Comparison of ENCODE assay signal across 38 cellular contexts in the genomic region with DNA sequence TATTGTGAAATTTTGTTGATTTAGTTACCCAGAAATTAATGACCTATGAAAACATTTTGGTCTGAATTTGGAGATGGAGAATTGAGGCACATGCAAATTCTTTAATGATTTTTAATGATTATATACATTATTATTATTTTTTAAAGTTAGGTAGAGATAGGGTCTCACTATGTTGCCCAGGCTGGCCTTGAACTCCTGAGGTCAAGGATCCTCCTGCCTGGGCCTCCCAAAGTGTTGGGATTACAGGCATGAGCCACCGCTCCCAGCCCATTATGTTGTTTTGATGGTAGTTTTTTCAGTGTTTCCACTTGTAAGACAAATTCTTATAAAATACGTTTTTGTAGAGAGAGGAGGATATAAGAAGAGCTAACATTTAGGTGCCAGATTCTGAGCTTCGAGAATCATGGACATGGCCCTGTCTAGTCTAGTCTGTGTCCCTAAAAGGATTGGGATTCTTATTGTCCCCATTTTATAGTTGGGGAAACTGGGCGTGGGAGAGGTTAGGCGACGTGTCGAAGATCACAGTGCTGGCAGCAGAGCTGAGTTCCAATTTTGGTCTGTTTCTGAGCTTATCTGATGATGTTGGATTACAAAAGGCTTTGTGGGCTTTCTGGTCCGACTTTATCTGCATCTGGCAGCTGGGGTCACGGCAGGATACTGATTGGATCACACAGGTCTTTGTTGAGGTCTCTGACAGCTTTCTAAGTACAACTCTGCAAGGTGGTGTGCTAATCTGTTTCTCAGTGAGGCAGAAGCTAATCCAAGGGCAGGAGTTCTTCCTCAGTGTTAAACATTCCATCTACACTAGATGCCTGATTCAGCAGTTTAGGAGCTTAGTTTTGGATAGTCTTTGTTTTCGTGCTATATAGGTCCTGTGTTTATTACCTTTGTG. TPM values are rescaled to one million over a fixed set of nuclear protein-coding genes. Genes with fewer than 3 reads are reported as not detected.
A peak's percentile ranks its signal among the peaks of the same experiment; 100 is the strongest.
DNase-seq lines count a peak whose midpoint lies in the region; ATAC-seq, FAIRE-seq and TF ChIP-seq lines count a peak whose summit lies in the region.
"Had no signal": no experiment of that assay in that cellular context is flagged by ENCODE, and none has a peak within 500 bp of the region (broad histone marks: within the 10 kb centered on the region; RNA-seq: fewer than 3 reads in every experiment).

No MANE protein-coding gene starts in this region.

- FAIRE-seq in small intestine (lab: Jason Lieb, UNC), result no peak
- FAIRE-seq: G401.6, pancreas, urothelium cell line had no signal

- H3K27me3 ChIP-seq in neural progenitor cell (no peaks in the 10 kb centered on the region), small intestine (ENCODE audit: control insufficient read depth in 2 of 2, insufficient read depth in 2 of 2, low read length in 2 of 2) (no peaks in the 10 kb centered on the region)
- H3K27me3 ChIP-seq: foreskin keratinocyte, pancreas had no signal

- H3K27ac ChIP-seq in neural progenitor cell (no peak overlapping the region), small intestine (ENCODE audit: low read depth in 1 of 2, low read length in 1 of 2) (no peak overlapping the region)
- H3K27ac ChIP-seq: foreskin keratinocyte, pancreas, SK-N-MC had no signal

- no peak overlapping the region for H3K4me3 ChIP-seq in neural progenitor cell
- H3K4me3 ChIP-seq in small intestine (ENCODE audit: low read depth in 1 of 2, low read length in 2 of 2), result no peak overlapping the region
- H3K4me3 ChIP-seq: mucosa of descending colon, pancreas, SK-N-MC had no signal

- peak overlapping the region; percentile 6 for H3K27ac Mint-ChIP-seq in activated naive CD8-positive, alpha-beta T cell
- no peak overlapping the region for H3K27ac Mint-ChIP-seq in activated naive CD8-positive, alpha-beta T cell treated with anti-CD3 and anti-CD28 coated beads for 36 hours
- H3K27ac Mint-ChIP-seq in activated T-helper 17 cell treated with anti-CD3 and anti-CD28 coated beads, Interleukin-2, amount 50 U/mL, for 72 hours, result peak overlapping the region; percentile 39
- H3K27ac Mint-ChIP-seq in neural progenitor cell, result peak overlapping the region; percentile 27
- H3K27ac Mint-ChIP-seq: activated CD8-positive, alpha-beta T cell treated with anti-CD3 and anti-CD28 coated beads, Interleukin-2, amount 10 ng/mL, durations not matched to agents 7 days and 5 days; activated naive CD8-positive, alpha-beta T cell treated with anti-CD3 and anti-CD28 coated beads, Interleukin-2, amount 50 U/mL, for 24 hours; nephron progenitor cell had no signal

- ATAC-seq in activated T-helper 17 cell treated with anti-CD3 and anti-CD28 coated beads, Interleukin-2, amount 50 U/mL, for 72 hours (replicated peaks), result no peak
- ATAC-seq: activated CD4-positive, CD25-positive, alpha-beta regulatory T cell treated with anti-CD3 and anti-CD28 coated beads, Interleukin-2, amount 50 U/mL, for 24 hours; activated CD8-positive, alpha-beta T cell treated with anti-CD3 and anti-CD28 coated beads, Interleukin-2, amount 10 ng/mL, durations not matched to agents 7 days and 5 days; activated naive CD8-positive, alpha-beta T cell treated with anti-CD3 and anti-CD28 coated beads, Interleukin-2, amount 50 U/mL, for 24 hours; foreskin keratinocyte; left lobe of liver; mucosa of descending colon; pancreas; right cardiac atrium had no signal

- no peaks in the 10 kb centered on the region for H3K27me3 Mint-ChIP-seq in activated naive CD8-positive, alpha-beta T cell
- H3K27me3 Mint-ChIP-seq in activated naive CD8-positive, alpha-beta T cell treated with anti-CD3 and anti-CD28 coated beads for 36 hours, result no peaks in the 10 kb centered on the region
- no peaks in the 10 kb centered on the region for H3K27me3 Mint-ChIP-seq in activated T-helper 17 cell treated with anti-CD3 and anti-CD28 coated beads, Interleukin-2, amount 50 U/mL, for 72 hours
- peaks cover 2% of the 10 kb centered on the region for H3K27me3 Mint-ChIP-seq in neural progenitor cell (ENCODE audit: insufficient read depth, low read depth)
- H3K27me3 Mint-ChIP-seq: activated naive CD8-positive, alpha-beta T cell treated with anti-CD3 and anti-CD28 coated beads, Interleukin-2, amount 50 U/mL, for 24 hours; brain; CD4-positive, alpha-beta memory T cell had no signal

- H3K4me1 Mint-ChIP-seq in activated naive CD8-positive, alpha-beta T cell (ENCODE audit: low read depth), result peaks cover 7% of the 10 kb centered on the region
- H3K4me1 Mint-ChIP-seq in activated naive CD8-positive, alpha-beta T cell treated with anti-CD3 and anti-CD28 coated beads for 36 hours, result no peaks in the 10 kb centered on the region
- H3K4me1 Mint-ChIP-seq in activated T-helper 17 cell treated with anti-CD3 and anti-CD28 coated beads, Interleukin-2, amount 50 U/mL, for 72 hours, result no peaks in the 10 kb centered on the region
- peaks cover 14% of the 10 kb centered on the region for H3K4me1 Mint-ChIP-seq in neural progenitor cell
- H3K4me1 Mint-ChIP-seq: activated naive CD8-positive, alpha-beta T cell treated with anti-CD3 and anti-CD28 coated beads, Interleukin-2, amount 50 U/mL, for 24 hours; brain; nephron progenitor cell had no signal

- no peaks in the 10 kb centered on the region for H3K79me2 ChIP-seq in neural progenitor cell (ENCODE audit: low read depth)

- no peak overlapping the region for H3K4me3 Mint-ChIP-seq in activated naive CD8-positive, alpha-beta T cell
- no peak overlapping the region for H3K4me3 Mint-ChIP-seq in activated naive CD8-positive, alpha-beta T cell treated with anti-CD3 and anti-CD28 coated beads for 36 hours
- no peak overlapping the region for H3K4me3 Mint-ChIP-seq in activated T-helper 17 cell treated with anti-CD3 and anti-CD28 coated beads, Interleukin-2, amount 50 U/mL, for 72 hours
- no peak overlapping the region for H3K4me3 Mint-ChIP-seq in neural progenitor cell
- H3K4me3 Mint-ChIP-seq: activated CD8-positive, alpha-beta T cell treated with anti-CD3 and anti-CD28 coated beads, Interleukin-2, amount 10 ng/mL, durations not matched to agents 7 days and 5 days; activated naive CD8-positive, alpha-beta T cell treated with anti-CD3 and anti-CD28 coated beads, Interleukin-2, amount 50 U/mL, for 24 hours; brain; CD4-positive, alpha-beta memory T cell; nephron progenitor cell had no signal

- H3K36me3 Mint-ChIP-seq in activated naive CD8-positive, alpha-beta T cell, result peaks cover 12% of the 10 kb centered on the region
- peaks cover 10% of the 10 kb centered on the region for H3K36me3 Mint-ChIP-seq in activated naive CD8-positive, alpha-beta T cell treated with anti-CD3 and anti-CD28 coated beads for 36 hours
- H3K36me3 Mint-ChIP-seq in activated T-helper 17 cell treated with anti-CD3 and anti-CD28 coated beads, Interleukin-2, amount 50 U/mL, for 72 hours (ENCODE audit: low read depth), result peaks cover 66% of the 10 kb centered on the region
- H3K36me3 Mint-ChIP-seq in neural progenitor cell, result peaks cover 12% of the 10 kb centered on the region

- no peak overlapping the region for H3K9ac ChIP-seq in neural progenitor cell

- no peaks in the 10 kb centered on the region for H3K9me3 Mint-ChIP-seq in activated naive CD8-positive, alpha-beta T cell (ENCODE audit: low read depth)
- no peaks in the 10 kb centered on the region for H3K9me3 Mint-ChIP-seq in activated naive CD8-positive, alpha-beta T cell treated with anti-CD3 and anti-CD28 coated beads for 36 hours
- H3K9me3 Mint-ChIP-seq in activated T-helper 17 cell treated with anti-CD3 and anti-CD28 coated beads, Interleukin-2, amount 50 U/mL, for 72 hours, result no peaks in the 10 kb centered on the region
- H3K9me3 Mint-ChIP-seq in neural progenitor cell, result no peaks in the 10 kb centered on the region
- H3K9me3 Mint-ChIP-seq: activated naive CD8-positive, alpha-beta T cell treated with anti-CD3 and anti-CD28 coated beads, Interleukin-2, amount 50 U/mL, for 24 hours; brain; CD4-positive, alpha-beta memory T cell; nephron progenitor cell had no signal

- no peak overlapping the region for H2AFZ ChIP-seq in neural progenitor cell (replicated peaks)

- TF ChIP-seq CTCF in neural progenitor cell (IDR thresholded peaks at IDR 0.05), result no peak

- H3K36me3 ChIP-seq in neural progenitor cell, result no peaks in the 10 kb centered on the region
- peaks cover 4 to 15% of the 10 kb centered on the region in 2 donors for H3K36me3 ChIP-seq in small intestine (ENCODE audit: control insufficient read depth in 2 of 2, insufficient read depth in 2 of 2, low read length in 2 of 2)

- H3K4me2 ChIP-seq in neural progenitor cell, result peak overlapping the region; percentile 6

- H3K9me3 ChIP-seq in neural progenitor cell (ENCODE audit: low read depth) (no peaks in the 10 kb centered on the region), small intestine (ENCODE audit: control insufficient read depth, low read depth) (no peaks in the 10 kb centered on the region)
- H3K9me3 ChIP-seq: mucosa of descending colon, pancreas had no signal

- H3F3A ChIP-seq in neural progenitor cell (ENCODE audit: low read depth), result peaks cover 22% of the 10 kb centered on the region

- 79 to 81% (median 79%) methylated on average over 10 of the region's 10 CpGs for WGBS in small intestine, 3 donors

- H3K4me1 ChIP-seq in neural progenitor cell (peaks cover 14% of the 10 kb centered on the region), small intestine (ENCODE audit: control insufficient read depth in 2 of 2, insufficient read depth in 1 of 2, low read depth in 1 of 2, low read length in 1 of 2) (no peaks in the 10 kb centered on the region)
- H3K4me1 ChIP-seq: foreskin keratinocyte, pancreas had no signal

- DNase-seq in activated naive CD8-positive, alpha-beta T cell treated with anti-CD3 and anti-CD28 coated beads for 36 hours, result no peak
- DNase-seq in NCI-H82 treated with DMSO at 0.1 percent for 48 hours (lab: John Stamatoyannopoulos, UW; ENCODE audit: unreplicated experiment) (peak; percentile 96), neural progenitor cell (ENCODE audit: low spot score) (peak; percentile 68), small intestine (no peak), EL (no peak), NCI-H2081 treated with DMSO at 0.1 percent for 48 hours (lab: John Stamatoyannopoulos, UW) (no peak)
- DNase-seq: activated CD8-positive, alpha-beta T cell treated with anti-CD3 and anti-CD28 coated beads, Interleukin-2, amount 10 ng/mL, durations not matched to agents 7 days and 5 days; activated effector memory CD4-positive, alpha-beta T cell treated with anti-CD3 and anti-CD28 coated beads, Interleukin-2, amount 50 U/mL, for 16 hours; activated naive CD8-positive, alpha-beta T cell treated with anti-CD3 and anti-CD28 coated beads, Interleukin-2, amount 50 U/mL, for 24 hours; activated T-cell treated with anti-CD3 and anti-CD28 coated beads for 4 hours; AML-193; CD4-positive, alpha-beta memory T cell; DMS153; foreskin keratinocyte; GOT3; mucosa of descending colon; NCI-H446 treated with DMSO at 0.1 percent for 48 hours; nephron progenitor cell; pancreas; right cardiac atrium; stimulated activated CD4-positive, alpha-beta T cell treated with anti-CD3 and anti-CD28 coated beads, Interleukin-12 subunit alpha, Interleukin-12 subunit beta, amount 100 ng/mL, for 4 hours; stimulated activated CD4-positive, alpha-beta T cell treated with anti-CD3 and anti-CD28 coated beads, Interleukin-4, amount 100 ng/mL, for 24 hours; stimulated activated naive CD4-positive, alpha-beta T cell; T-helper 9 cell had no signal

- peaks cover 22% of the 10 kb centered on the region for H4K20me1 ChIP-seq in neural progenitor cell (ENCODE audit: low read depth)

RNA-seq across cellular contexts. Expression of gene WDR88, which starts 7.5 kb away (rescaled TPM):
- under 1 TPM in 1 of 2 experiments, not detected in 1; 0.16 TPM for total RNA-seq in activated naive CD8-positive, alpha-beta T cell treated with anti-CD3 and anti-CD28 coated beads for 36 hours
- total RNA-seq in activated T-helper 17 cell treated with anti-CD3 and anti-CD28 coated beads, Interleukin-2, amount 50 U/mL, for 72 hours, result under 1 TPM in 1 of 2 donors, not detected in 1; 0.58 TPM
- total RNA-seq in neural progenitor cell (ENCODE audit: low replicate concordance), result not detected in 2 replicates
- not detected for polyA plus RNA-seq in small intestine
- total RNA-seq: A172; activated CD8-positive, alpha-beta T cell treated with anti-CD3 and anti-CD28 coated beads, Interleukin-2, amount 10 ng/mL, durations not matched to agents 7 days and 5 days; chondrocyte; foreskin keratinocyte; HT1080; left lobe of liver; mucosa of descending colon; pancreas; right cardiac atrium; RPMI7951; temporal lobe had no signal
- polyA plus RNA-seq: esophagus, foreskin keratinocyte, pancreas, right cardiac atrium had no signal

RNA-seq across cellular contexts. Expression of gene GPATCH1, which starts 43.5 kb away (rescaled TPM):
- 10 to 100 TPM; 10.6 to 11.8 TPM for total RNA-seq in activated naive CD8-positive, alpha-beta T cell treated with anti-CD3 and anti-CD28 coated beads for 36 hours
- total RNA-seq in activated T-helper 17 cell treated with anti-CD3 and anti-CD28 coated beads, Interleukin-2, amount 50 U/mL, for 72 hours, result 10 to 100 TPM; 10.4 to 10.7 TPM
- 6.4 and 7.0 TPM in 2 replicates for total RNA-seq in neural progenitor cell (ENCODE audit: low replicate concordance)
- 1 to 10 TPM; 4.6 to 9.2 (median 8.9) TPM for polyA plus RNA-seq in small intestine

RNA-seq across cellular contexts. Expression of gene RHPN2, which starts 59.8 kb away (rescaled TPM):
- total RNA-seq in activated naive CD8-positive, alpha-beta T cell treated with anti-CD3 and anti-CD28 coated beads for 36 hours, result 1 to 10 TPM; 4.5 to 5.3 TPM
- total RNA-seq in activated T-helper 17 cell treated with anti-CD3 and anti-CD28 coated beads, Interleukin-2, amount 50 U/mL, for 72 hours, result 1 to 10 TPM; 2.3 TPM
- total RNA-seq in neural progenitor cell (ENCODE audit: low replicate concordance), result 27.0 and 28.0 TPM in 2 replicates
- 10 to 100 TPM; 20.7 to 67.6 (median 34.2) TPM for polyA plus RNA-seq in small intestine

Comparison
In these comparisons a context has a peak if more than half of its experiments do, and no peak if none do; other contexts are left out.
1. DNase-seq: peak in NCI-H82 treated with DMSO at 0.1 percent for 48 hours (single experiment) and neural progenitor cell (single experiment); none in activated naive CD8-positive, alpha-beta T cell treated with anti-CD3 and anti-CD28 coated beads for 36 hours (single experiment), small intestine (single experiment), EL (single experiment) and NCI-H2081 treated with DMSO at 0.1 percent for 48 hours (single experiment).